Comparison of ENCODE assay signal across 24 cellular contexts in the genomic region with DNA sequence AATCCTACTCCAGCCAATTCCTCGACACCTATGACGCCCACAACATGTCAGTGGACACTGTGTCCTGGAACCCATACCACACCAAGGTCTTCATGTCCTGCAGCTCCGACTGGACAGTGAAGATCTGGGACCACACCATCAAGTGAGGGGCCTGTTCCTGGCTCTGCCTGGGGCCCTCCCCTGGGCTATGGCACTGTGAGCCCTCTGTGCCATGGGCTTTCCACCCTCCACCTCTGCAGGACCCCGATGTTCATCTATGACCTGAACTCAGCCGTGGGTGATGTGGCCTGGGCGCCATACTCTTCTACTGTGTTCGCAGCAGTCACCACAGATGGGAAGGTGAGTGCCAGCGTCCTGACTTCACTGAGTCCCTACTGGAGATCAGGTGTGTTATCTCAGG. TPM values are rescaled to one million over a fixed set of nuclear protein-coding genes. Genes with fewer than 3 reads are reported as not detected.
DNase-seq lines count a peak whose midpoint lies in the region; ATAC-seq, FAIRE-seq and TF ChIP-seq lines count a peak whose summit lies in the region.
"Had no signal": no experiment of that assay in that cellular context is flagged by ENCODE, and none has a peak within 500 bp of the region (broad histone marks: within the 10 kb centered on the region; RNA-seq: fewer than 3 reads in every experiment).

No MANE protein-coding gene starts in this region.

- H3K27ac ChIP-seq in angular gyrus (ENCODE audit: low read depth, low read length) (peak overlapping the region; percentile 77), sigmoid colon (no peak overlapping the region)
- H3K27ac ChIP-seq: A549, C4-2B, GM23248 had no signal

- H3K27ac Mint-ChIP-seq in activated T-helper 17 cell treated with anti-CD3 and anti-CD28 coated beads, Interleukin-2, amount 50 U/mL, for 72 hours, result no peak overlapping the region
- H3K27ac Mint-ChIP-seq: CD8-positive, alpha-beta memory T cell had no signal

- H3K4me3 ChIP-seq in sigmoid colon, result no peak overlapping the region
- H3K4me3 ChIP-seq: A549, GM23248, MG63 had no signal

- no peak for TF ChIP-seq POLR2A in GM12892 (IDR thresholded peaks at IDR 0.05; ENCODE audit: low read depth, low read length)
- no peak for TF ChIP-seq POLR2A in sigmoid colon (IDR thresholded peaks at IDR 0.05)

- DNase-seq in GM12892 (ENCODE audit: insufficient read length) (no peak), mesenteric fat pad (ENCODE audit: low spot score) (peak; percentile 60), sigmoid colon (peak; percentile 39)
- DNase-seq: AML-193; CD8-positive, alpha-beta memory T cell; GF-D8; GM23248; H9; KBM-7; MG63; NCI-H1105 treated with DMSO at 0.1 percent for 48 hours; NCI-H1930; NCI-H2107; NCI-H446; NCI-H524 treated with DMSO at 0.1 percent for 48 hours; NCI-H774; SK-N-SH had no signal

- no peak for ATAC-seq in GM19023 (IDR thresholded peaks at IDR 0.05; ENCODE audit: unreplicated experiment)
- ATAC-seq in activated T-helper 17 cell treated with anti-CD3 and anti-CD28 coated beads, Interleukin-2, amount 50 U/mL, for 72 hours (replicated peaks), result no peak
- ATAC-seq in HG03159 (IDR thresholded peaks at IDR 0.05; ENCODE audit: unreplicated experiment), result no peak
- ATAC-seq: A549, PC-3 had no signal

- no peaks in the 10 kb centered on the region for H3K4me1 ChIP-seq in sigmoid colon
- H3K4me1 ChIP-seq: A549 had no signal

- H3K4me1 Mint-ChIP-seq in activated T-helper 17 cell treated with anti-CD3 and anti-CD28 coated beads, Interleukin-2, amount 50 U/mL, for 72 hours, result no peaks in the 10 kb centered on the region
- H3K4me1 Mint-ChIP-seq: CD8-positive, alpha-beta memory T cell had no signal

- 90 to 96% methylated on average over 8 of the region's 8 CpGs for WGBS in sigmoid colon, 2 donors

- H3K27me3 Mint-ChIP-seq in activated T-helper 17 cell treated with anti-CD3 and anti-CD28 coated beads, Interleukin-2, amount 50 U/mL, for 72 hours, result peaks cover 4% of the 10 kb centered on the region
- H3K27me3 Mint-ChIP-seq: CD8-positive, alpha-beta memory T cell had no signal

- FAIRE-seq in GM12892 (lab: Jason Lieb, UNC), result peak; percentile 9
- FAIRE-seq: A549 had no signal

- no peak for TF ChIP-seq CTCF in sigmoid colon (IDR thresholded peaks at IDR 0.05)

- H3K9me3 Mint-ChIP-seq in activated T-helper 17 cell treated with anti-CD3 and anti-CD28 coated beads, Interleukin-2, amount 50 U/mL, for 72 hours, result no peaks in the 10 kb centered on the region
- H3K9me3 Mint-ChIP-seq: CD8-positive, alpha-beta memory T cell; H9 had no signal

- H3K4me3 Mint-ChIP-seq in activated T-helper 17 cell treated with anti-CD3 and anti-CD28 coated beads, Interleukin-2, amount 50 U/mL, for 72 hours, result no peak overlapping the region
- H3K4me3 Mint-ChIP-seq: CD8-positive, alpha-beta memory T cell had no signal

- H3K27me3 ChIP-seq in sigmoid colon, result no peaks in the 10 kb centered on the region
- H3K27me3 ChIP-seq: MG63 had no signal

- intact Hi-C loops in sigmoid colon (cut with DNase I), result no loop called here

- no peaks in the 10 kb centered on the region for H3K9me3 ChIP-seq in sigmoid colon
- H3K9me3 ChIP-seq: A549, MG63, SK-N-SH had no signal

- no peaks in the 10 kb centered on the region for H3K36me3 Mint-ChIP-seq in activated T-helper 17 cell treated with anti-CD3 and anti-CD28 coated beads, Interleukin-2, amount 50 U/mL, for 72 hours (ENCODE audit: low read depth)
- H3K36me3 Mint-ChIP-seq: CD8-positive, alpha-beta memory T cell had no signal

- H3K36me3 ChIP-seq in sigmoid colon, result no peaks in the 10 kb centered on the region
- H3K36me3 ChIP-seq: MG63 had no signal

- TF ChIP-seq EP300 in sigmoid colon (IDR thresholded peaks at IDR 0.05), result no peak

RNA-seq across cellular contexts. Expression of a gene that starts 8.4 kb away (rescaled TPM):
- not detected for polyA plus RNA-seq in GM12892 (2012; ENCODE audit: missing spikeins)
- total RNA-seq in mesenteric fat pad (not detected), sigmoid colon (1 to 10 TPM in 1 of 4 donors, not detected in 3; 2.5 TPM)
- polyA plus RNA-seq in sigmoid colon, result 1 to 10 TPM; 1.9 to 7.4 (median 6.0) TPM
- not detected for total RNA-seq in activated T-helper 17 cell treated with anti-CD3 and anti-CD28 coated beads, Interleukin-2, amount 50 U/mL, for 72 hours
- total RNA-seq: GM23248 had no signal
- polyA plus RNA-seq: CD8-positive, alpha-beta memory T cell; GM23248 had no signal

RNA-seq across cellular contexts. Expression of a gene that starts 55.8 kb away (rescaled TPM):
- polyA plus RNA-seq in GM12892 (2012; ENCODE audit: missing spikeins), result not detected
- total RNA-seq in mesenteric fat pad (not detected), sigmoid colon (under 1 TPM in 1 of 4 donors, not detected in 3; under 0.01 TPM)
- under 1 TPM in 1 of 3 donors, not detected in 2; 0.01 TPM for polyA plus RNA-seq in sigmoid colon
- total RNA-seq in activated T-helper 17 cell treated with anti-CD3 and anti-CD28 coated beads, Interleukin-2, amount 50 U/mL, for 72 hours, result not detected
- total RNA-seq: CD8-positive, alpha-beta memory T cell; GM23248; PC-3 had no signal
- polyA plus RNA-seq: CD8-positive, alpha-beta memory T cell; GM23248 had no signal

RNA-seq across cellular contexts. Expression of a gene that starts 56.0 kb away (rescaled TPM):
- polyA plus RNA-seq in GM12892 (2012; ENCODE audit: missing spikeins), result 1.2 TPM
- 53.9 TPM for total RNA-seq in mesenteric fat pad
- total RNA-seq in sigmoid colon, result 10 to 100 TPM in 1 of 4 donors, 1 to 10 TPM in 3; 7.4 to 10.2 (median 8.8) TPM
- polyA plus RNA-seq in sigmoid colon, result 1 to 10 TPM; 3.0 to 7.9 (median 3.2) TPM
- total RNA-seq in activated T-helper 17 cell treated with anti-CD3 and anti-CD28 coated beads, Interleukin-2, amount 50 U/mL, for 72 hours, result 10 to 100 TPM; 12.5 to 12.9 TPM
